ENCODE assay signal across 8 cellular contexts in genomic region chr5:158013939-158014338, GRCh38.
DNase-seq lines count a peak whose midpoint lies in the region; ATAC-seq and TF ChIP-seq lines count a peak whose summit lies in the region.

No MANE protein-coding gene starts in this region.

- H3K4me3 ChIP-seq in A673 (ENCODE audit: low read depth, low read length, poor library complexity, severe bottlenecking): no peak overlapping the region
- H3K4me3 ChIP-seq in HAP-1: no peak overlapping the region
- no peak overlapping the region for H3K4me3 ChIP-seq in adrenal gland
- no peak overlapping the region for H3K4me3 ChIP-seq in CD8-positive, alpha-beta memory T cell (ENCODE audit: low read length)

- intact Hi-C loops in A673 (cut with micrococcal nuclease; ENCODE audit: unreplicated experiment) (loop anchor here (5.0 to 10.0 kb wide), 2 partner anchors 1091 to 1118 kb away; no protein-coding TSS in a partner anchor), adrenal gland (cut with DNase I) (no loop called here)

- H3K27ac ChIP-seq in A673 (ENCODE audit: low read depth, low read length, poor library complexity, severe bottlenecking): no peak overlapping the region
- H3K27ac ChIP-seq in adrenal gland: no peak overlapping the region
- no peak overlapping the region for H3K27ac ChIP-seq in CD8-positive, alpha-beta memory T cell (ENCODE audit: low read depth, low read length)

- H3K27me3 ChIP-seq in A673 (replicated peaks; ENCODE audit: insufficient read depth, low read depth, low read length, poor library complexity) (no peaks in the 10 kb centered on the region), HAP-1 (ENCODE audit: low read depth) (no peaks in the 10 kb centered on the region), adrenal gland (no peaks in the 10 kb centered on the region)
- H3K27me3 ChIP-seq in CD8-positive, alpha-beta memory T cell (ENCODE audit: insufficient read depth, low read length, poor library complexity, severe bottlenecking): peaks cover 4% of the 10 kb centered on the region

- peaks cover 11 to 43% of the 10 kb centered on the region in 2 donors for H3K27me3 Mint-ChIP-seq in CD8-positive, alpha-beta memory T cell

- POLR2A ChIA-PET in A673 (lab: Charles Lee; ENCODE audit: low non-redundant PET): no interaction called here
- POLR2A ChIA-PET in CD8-positive, alpha-beta memory T cell (lab: Charles Lee): no interaction called here

- TF ChIP-seq POLR2A in adrenal gland (IDR thresholded peaks at IDR 0.05): no peak

- H3K36me3 ChIP-seq in A673 (ENCODE audit: insufficient read depth, low read length, poor library complexity, severe bottlenecking) (no peaks in the 10 kb centered on the region), HAP-1 (replicated peaks) (no peaks in the 10 kb centered on the region), adrenal gland (replicated peaks in 1 of 2) (no peaks in the 10 kb centered on the region)
- H3K36me3 ChIP-seq in CD8-positive, alpha-beta memory T cell (ENCODE audit: insufficient read depth, low read length): no peaks in the 10 kb centered on the region

- no peaks in the 10 kb centered on the region for H3K4me1 ChIP-seq in A673 (ENCODE audit: insufficient read depth, low read length, poor library complexity, severe bottlenecking)
- peaks cover 17% of the 10 kb centered on the region for H3K4me1 ChIP-seq in HAP-1
- no peaks in the 10 kb centered on the region for H3K4me1 ChIP-seq in adrenal gland (replicated peaks in 1 of 2)
- H3K4me1 ChIP-seq in CD8-positive, alpha-beta memory T cell (ENCODE audit: insufficient read depth, low read length): no peaks in the 10 kb centered on the region

- H3K9me3 ChIP-seq in A673 (ENCODE audit: low read depth, low read length, poor library complexity, severe bottlenecking) (no peaks in the 10 kb centered on the region), HAP-1 (no peaks in the 10 kb centered on the region), adrenal gland (replicated peaks in 1 of 3) (no peaks in the 10 kb centered on the region)
- no peaks in the 10 kb centered on the region for H3K9me3 ChIP-seq in CD8-positive, alpha-beta memory T cell (ENCODE audit: low read length)

- no peak for ATAC-seq in GM21786 (IDR thresholded peaks at IDR 0.05; ENCODE audit: unreplicated experiment)

- in situ Hi-C loops in HAP-1 (cut with MboI; ENCODE audit: low sequenced_read_pairs): no loop called here

- no peaks in the 10 kb centered on the region for H3K36me3 Mint-ChIP-seq in CD8-positive, alpha-beta memory T cell

- BruUV-seq in A673 (replicated peaks; lab: Mats Ljungman, UMichigan): no TSS peak

- TF ChIP-seq CTCF in A673 (conservative IDR thresholded peaks at IDR 0.05; ENCODE audit: low read depth, low read length) (peak; percentile 64), adrenal gland (IDR thresholded peaks at IDR 0.05) (peak in 5 of 6 experiments; percentile 20 to 53 (median 50))

- CTCF ChIA-PET in A673 (lab: Charles Lee): no interaction called here
- CTCF ChIA-PET in CD8-positive, alpha-beta memory T cell (lab: Charles Lee): no interaction called here

- H3K9me3 Mint-ChIP-seq in CD8-positive, alpha-beta memory T cell: no peaks in the 10 kb centered on the region

- 16 to 43% (median 21%) methylated on average over 3 to 6 of the region's 6 CpGs for WGBS in adrenal gland, 4 donors

- no peak overlapping the region for H3K27ac Mint-ChIP-seq in CD8-positive, alpha-beta memory T cell

- H3K4me3 Mint-ChIP-seq in CD8-positive, alpha-beta memory T cell: no peak overlapping the region

- DNase-seq in A673 (ENCODE audit: low spot score) (peak; percentile 50), HAP-1 (ENCODE audit: low spot score in 2 of 2) (peak; percentile 66), adrenal gland (peak; percentile 33 to 67 (median 47)), iPS-NIHi11 (ENCODE audit: low spot score) (peak; percentile 71), NCI-H69 (lab: John Stamatoyannopoulos, UW) (no peak)
- DNase-seq in stimulated activated CD4-positive, alpha-beta T cell treated with anti-CD3 and anti-CD28 coated beads, Interleukin-2, amount 100 ng/mL, for 24 hours: no peak
- DNase-seq in CD8-positive, alpha-beta memory T cell: no peak

- H3K4me1 Mint-ChIP-seq in CD8-positive, alpha-beta memory T cell: peaks cover 0 to 3% (median 0%) of the 10 kb centered on the region in 3 donors

Comparison
In these comparisons a context has a peak if more than half of its experiments do, and no peak if none do; other contexts are left out.
1. DNase-seq: peak in A673 (single experiment), HAP-1 (2 of 2), adrenal gland (7 of 7) and iPS-NIHi11 (single experiment); none in stimulated activated CD4-positive, alpha-beta T cell treated with anti-CD3 and anti-CD28 coated beads, Interleukin-2, amount 100 ng/mL, for 24 hours (0 of 2), NCI-H69 (single experiment) and CD8-positive, alpha-beta memory T cell (0 of 5).